In genomic region chr2:19347619-19348562, GRCh38 we compare ENCODE assay signal across 1 cellular context.
A peak's percentile ranks its signal among the peaks of the same experiment; 100 is the strongest.
TF ChIP-seq lines count a peak whose summit lies in the region.

No MANE protein-coding gene starts in this region.

TF ChIP-seq in GM23338, 12 proteins besides CTCF, POLR2A, EP300 and RAD21 (continued from another document):
- TF ChIP-seq ZNF462 (CRISPR knock-in tag; IDR thresholded peaks at IDR 0.05), result no peak
- peak; percentile 37; the same call in 1 of the 2 replicates for TF ChIP-seq ETS1 (IDR thresholded peaks at IDR 0.05)
- TF ChIP-seq POLR2AphosphoS5 (IDR thresholded peaks at IDR 0.05; ENCODE audit: low read depth), result peak; percentile 98
- TF ChIP-seq REST (IDR thresholded peaks at IDR 0.05; ENCODE audit: unreplicated experiment), result no peak
